Comparison of ENCODE assay signal across 20 cellular contexts in genomic region chr5:31692561-31693221, GRCh38. TPM values are rescaled to one million over a fixed set of nuclear protein-coding genes. Genes with fewer than 3 reads are reported as not detected.
A peak's percentile ranks its signal among the peaks of the same experiment; 100 is the strongest.
DNase-seq lines count a peak whose midpoint lies in the region; TF ChIP-seq lines count a peak whose summit lies in the region.
"Had no signal": no experiment of that assay in that cellular context is flagged by ENCODE, and none has a peak within 500 bp of the region (broad histone marks: within the 10 kb centered on the region; RNA-seq: fewer than 3 reads in every experiment).

No MANE protein-coding gene starts in this region.

- DNase-seq in anterior cingulate cortex (lab: John Stamatoyannopoulos, UW) (peak in 52 of 58 donors; percentile 6 to 75 (median 41)), cardiac septum (ENCODE audit: low spot score) (peak; percentile 78), mucosa of gallbladder (ENCODE audit: low spot score) (peak; percentile 33), substantia nigra (lab: John Stamatoyannopoulos, UW) (peak in 48 of 49 donors; percentile 7 to 84 (median 44)), H7 (no peak), CD14-positive monocyte (ENCODE audit: low spot score) (no peak), NCI-H128 (lab: John Stamatoyannopoulos, UW; ENCODE audit: unreplicated experiment) (no peak)
- no peak for DNase-seq in stimulated activated naive CD4-positive, alpha-beta T cell treated with Interleukin-2 at 50 U/mL for 16 hours (lab: John Stamatoyannopoulos, UW)
- DNase-seq: activated CD4-positive, alpha-beta T cell treated with anti-CD3 and anti-CD28 coated beads, Interleukin-2, amount 10 ng/mL, durations not matched to agents 24 days and 14 days; activated CD8-positive, alpha-beta memory T cell treated with anti-CD3 and anti-CD28 coated beads, Interleukin-2, amount 10 ng/mL, durations not matched to agents 7 days and 5 days; activated naive CD8-positive, alpha-beta T cell treated with anti-CD3 and anti-CD28 coated beads for 36 hours; colonic mucosa; NCI-H1105 treated with DMSO at 0.1 percent for 48 hours; T-helper 17 cell had no signal

- H3K4me1 Mint-ChIP-seq in CD14-positive monocyte = no peaks in the 10 kb centered on the region
- H3K4me1 Mint-ChIP-seq: activated CD4-positive, alpha-beta T cell treated with anti-CD3 and anti-CD28 coated beads, Interleukin-2, amount 10 ng/mL, durations not matched to agents 24 days and 14 days; activated CD8-positive, alpha-beta memory T cell treated with anti-CD3 and anti-CD28 coated beads, Interleukin-2, amount 10 ng/mL, durations not matched to agents 7 days and 5 days; activated naive CD8-positive, alpha-beta T cell treated with anti-CD3 and anti-CD28 coated beads for 36 hours; activated T-helper 17 cell treated with anti-CD3 and anti-CD28 coated beads, Interleukin-2, amount 50 U/mL, for 72 hours; T-helper 17 cell had no signal

- peak overlapping the region; percentile 57 for H3K27ac ChIP-seq in substantia nigra (ENCODE audit: low read depth, low read length, poor library complexity, severe bottlenecking)
- H3K27ac ChIP-seq: body of pancreas, C4-2B, colonic mucosa, neutrophil, SK-N-MC had no signal

- intact Hi-C loops in cardiac septum (cut with DNase I) = loop anchor here (5.0 kb wide), 1 partner anchor 80 kb away; no protein-coding TSS in a partner anchor
- intact Hi-C loops in CD14-positive monocyte (cut with micrococcal nuclease) = no loop called here

- H3K27me3 Mint-ChIP-seq in CD14-positive monocyte (ENCODE audit: low read depth in 3 of 3) = peaks cover 0 to 1% (median 0%) of the 10 kb centered on the region in 3 donors
- H3K27me3 Mint-ChIP-seq: activated CD4-positive, alpha-beta T cell treated with anti-CD3 and anti-CD28 coated beads, Interleukin-2, amount 10 ng/mL, durations not matched to agents 24 days and 14 days; activated CD8-positive, alpha-beta memory T cell treated with anti-CD3 and anti-CD28 coated beads, Interleukin-2, amount 10 ng/mL, durations not matched to agents 7 days and 5 days; activated naive CD8-positive, alpha-beta T cell treated with anti-CD3 and anti-CD28 coated beads for 36 hours; activated T-helper 17 cell treated with anti-CD3 and anti-CD28 coated beads, Interleukin-2, amount 50 U/mL, for 72 hours; T-helper 17 cell had no signal

- no peak for TF ChIP-seq CTCF in CD14-positive monocyte (IDR thresholded peaks at IDR 0.05)

- no peak overlapping the region for H3K4me3 ChIP-seq in H7 (ENCODE audit: insufficient read depth, low read depth, low read length)
- H3K4me3 ChIP-seq: body of pancreas, colonic mucosa, SK-N-MC had no signal

- no peaks in the 10 kb centered on the region for H3K36me3 ChIP-seq in H7 (replicated peaks; ENCODE audit: control insufficient read depth, insufficient read depth, low read length)
- H3K36me3 ChIP-seq: colonic mucosa, neutrophil had no signal

- no peak overlapping the region for H3K4me3 Mint-ChIP-seq in CD14-positive monocyte
- H3K4me3 Mint-ChIP-seq: activated CD4-positive, alpha-beta T cell treated with anti-CD3 and anti-CD28 coated beads, Interleukin-2, amount 10 ng/mL, durations not matched to agents 24 days and 14 days; activated CD8-positive, alpha-beta memory T cell treated with anti-CD3 and anti-CD28 coated beads, Interleukin-2, amount 10 ng/mL, durations not matched to agents 7 days and 5 days; activated naive CD8-positive, alpha-beta T cell treated with anti-CD3 and anti-CD28 coated beads for 36 hours; activated T-helper 17 cell treated with anti-CD3 and anti-CD28 coated beads, Interleukin-2, amount 50 U/mL, for 72 hours; T-helper 17 cell had no signal

- H3K27me3 ChIP-seq in H7 (ENCODE audit: control insufficient read depth, insufficient read depth, low read length) = no peaks in the 10 kb centered on the region
- H3K27me3 ChIP-seq: body of pancreas, colonic mucosa, neutrophil had no signal

- peaks cover 0 to 16% (median 5%) of the 10 kb centered on the region in 7 donors for H3K9me3 Mint-ChIP-seq in CD14-positive monocyte
- H3K9me3 Mint-ChIP-seq: activated CD4-positive, alpha-beta T cell treated with anti-CD3 and anti-CD28 coated beads, Interleukin-2, amount 10 ng/mL, durations not matched to agents 24 days and 14 days; activated naive CD8-positive, alpha-beta T cell treated with anti-CD3 and anti-CD28 coated beads for 36 hours; activated T-helper 17 cell treated with anti-CD3 and anti-CD28 coated beads, Interleukin-2, amount 50 U/mL, for 72 hours had no signal

- peak overlapping the region in 1 of 7 donors; percentile 21 for H3K27ac Mint-ChIP-seq in CD14-positive monocyte
- H3K27ac Mint-ChIP-seq: activated CD4-positive, alpha-beta T cell treated with anti-CD3 and anti-CD28 coated beads, Interleukin-2, amount 10 ng/mL, durations not matched to agents 24 days and 14 days; activated CD8-positive, alpha-beta memory T cell treated with anti-CD3 and anti-CD28 coated beads, Interleukin-2, amount 10 ng/mL, durations not matched to agents 7 days and 5 days; activated naive CD8-positive, alpha-beta T cell treated with anti-CD3 and anti-CD28 coated beads for 36 hours; activated T-helper 17 cell treated with anti-CD3 and anti-CD28 coated beads, Interleukin-2, amount 50 U/mL, for 72 hours; T-helper 17 cell had no signal

- no peaks in the 10 kb centered on the region for H3K36me3 Mint-ChIP-seq in CD14-positive monocyte
- H3K36me3 Mint-ChIP-seq: activated CD8-positive, alpha-beta memory T cell treated with anti-CD3 and anti-CD28 coated beads, Interleukin-2, amount 10 ng/mL, durations not matched to agents 7 days and 5 days; activated naive CD8-positive, alpha-beta T cell treated with anti-CD3 and anti-CD28 coated beads for 36 hours had no signal

RNA-seq across cellular contexts. Expression of gene PDZD2, which starts 53.8 kb away (rescaled TPM):
- total RNA-seq in cardiac septum (67.1 TPM), mucosa of gallbladder (2.7 TPM)
- total RNA-seq in H7 (2014; rRNA removed; shearing (Covaris generic)) = 2.1 and 3.6 TPM in 2 replicates
- under 1 TPM in 1 of 2 donors, not detected in 1; 0.10 TPM for polyA plus RNA-seq in CD14-positive monocyte
- total RNA-seq: activated CD4-positive, alpha-beta T cell treated with anti-CD3 and anti-CD28 coated beads, Interleukin-2, amount 10 ng/mL, durations not matched to agents 24 days and 14 days; activated CD8-positive, alpha-beta memory T cell treated with anti-CD3 and anti-CD28 coated beads, Interleukin-2, amount 10 ng/mL, durations not matched to agents 7 days and 5 days; NCI-H460 had no signal

Comparison
In these comparisons a context has a peak if more than half of its experiments do, and no peak if none do; other contexts are left out.
1. DNase-seq: peak in anterior cingulate cortex (52 of 58), cardiac septum (single experiment), mucosa of gallbladder (single experiment) and substantia nigra (48 of 49); none in H7 (single experiment), CD14-positive monocyte (single experiment), NCI-H128 (single experiment) and stimulated activated naive CD4-positive, alpha-beta T cell treated with Interleukin-2 at 50 U/mL for 16 hours (single experiment).
2. RNA of gene PDZD2, which starts 53.8 kb away (total RNA-seq): 67.1 TPM in cardiac septum (single experiment); 2.7 TPM in mucosa of gallbladder (single experiment) and 2.1 to 3.6 TPM in H7; every median in the first group is over 10 times any median in the second.